ENCODE assay signal across 9 cellular contexts in the genomic region with DNA sequence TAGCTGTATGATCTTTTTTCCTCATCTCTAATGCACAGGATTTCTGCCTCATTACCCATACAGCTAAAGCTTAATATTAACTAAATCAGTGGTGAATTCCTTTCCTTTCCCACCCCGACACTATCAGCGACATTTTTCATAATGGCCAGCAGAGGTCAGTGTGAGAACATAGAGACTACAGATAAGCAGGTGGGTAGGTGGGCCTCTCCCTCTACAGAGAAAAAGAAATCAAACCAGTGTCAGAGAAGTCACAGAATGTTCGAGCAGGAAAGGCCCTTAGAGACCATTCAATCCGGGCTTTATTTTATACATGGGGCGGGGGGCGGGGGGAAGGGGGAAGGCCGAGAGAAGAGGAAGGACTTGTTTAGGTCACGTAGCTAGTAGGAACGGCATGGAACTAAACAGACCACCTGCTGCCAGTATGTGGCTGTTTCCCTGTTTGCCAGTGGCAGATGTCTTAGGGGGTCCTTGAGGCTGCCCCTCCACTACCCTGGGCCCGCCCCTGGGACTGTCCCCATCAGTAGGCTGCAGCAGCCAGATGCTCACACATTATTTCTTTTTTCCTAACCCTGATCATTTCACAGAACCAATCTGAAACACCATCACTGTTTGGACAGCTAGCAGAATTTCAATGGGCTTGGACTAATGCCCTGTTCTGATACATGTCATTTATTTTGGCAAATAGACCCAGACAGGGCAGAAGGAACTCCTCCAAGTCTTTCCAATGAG.
DNase-seq lines count a peak whose midpoint lies in the region; ATAC-seq and TF ChIP-seq lines count a peak whose summit lies in the region.
"Had no signal": no experiment of that assay in that cellular context is flagged by ENCODE, and none has a peak within 500 bp of the region (broad histone marks: within the 10 kb centered on the region; RNA-seq: fewer than 3 reads in every experiment).

No MANE protein-coding gene starts in this region.

- H3K4me3 ChIP-seq in tibial artery = no peak overlapping the region

- H3K27me3 Mint-ChIP-seq in T-helper 17 cell = no peaks in the 10 kb centered on the region
- H3K27me3 Mint-ChIP-seq in activated CD4-positive, alpha-beta memory T cell treated with anti-CD3 and anti-CD28 coated beads for 36 hours = no peaks in the 10 kb centered on the region

- peak overlapping the region; percentile 49 to 63 for H3K27ac ChIP-seq in tibial artery

- no peak overlapping the region for H3K27ac Mint-ChIP-seq in T-helper 17 cell
- H3K27ac Mint-ChIP-seq in activated CD4-positive, alpha-beta memory T cell treated with anti-CD3 and anti-CD28 coated beads for 36 hours = no peak overlapping the region
- H3K27ac Mint-ChIP-seq: activated B cell treated with CpG ODN at 0.5 μM for 24 hours had no signal

- H3K36me3 ChIP-seq in tibial artery = no peaks in the 10 kb centered on the region

- CTCF ChIA-PET in activated CD4-positive, alpha-beta memory T cell treated with anti-CD3 and anti-CD28 coated beads for 36 hours (lab: Charles Lee) = interaction anchor here (0.7 to 3.2 kb wide), 7 partner anchors 8 to 514 kb away, joined by 3 to 13 read pairs (median 6); no protein-coding TSS in a partner anchor

- no peaks in the 10 kb centered on the region for H3K36me3 Mint-ChIP-seq in T-helper 17 cell (ENCODE audit: low read depth)
- H3K36me3 Mint-ChIP-seq in activated CD4-positive, alpha-beta memory T cell treated with anti-CD3 and anti-CD28 coated beads for 36 hours = no peaks in the 10 kb centered on the region

- H3K27me3 ChIP-seq in tibial artery = no peaks in the 10 kb centered on the region

- H3K4me1 ChIP-seq in tibial artery = peaks cover 0 to 51% (median 4%) of the 10 kb centered on the region in 4 donors

- intact Hi-C loops in tibial artery (cut with DNase I; ENCODE audit: low total_unique reads) = loop anchor here (10.0 kb wide), 1 partner anchor 310 kb away; no protein-coding TSS in a partner anchor
- intact Hi-C loops in activated CD4-positive, alpha-beta memory T cell treated with anti-CD3 and anti-CD28 coated beads for 36 hours (cut with micrococcal nuclease) = loop anchor here (1.0 to 5.0 kb wide), 2 partner anchors 77 to 312 kb away; no protein-coding TSS in a partner anchor

- POLR2A ChIA-PET in activated CD4-positive, alpha-beta memory T cell treated with anti-CD3 and anti-CD28 coated beads for 36 hours (lab: Charles Lee) = no interaction called here

- H3K9me3 Mint-ChIP-seq in activated CD4-positive, alpha-beta memory T cell treated with anti-CD3 and anti-CD28 coated beads for 36 hours = no peaks in the 10 kb centered on the region
- H3K9me3 Mint-ChIP-seq: activated B cell treated with CpG ODN at 0.5 μM for 24 hours had no signal

- TF ChIP-seq CTCF in tibial artery (IDR thresholded peaks at IDR 0.05) = peak; percentile 24 to 32

- ATAC-seq in GM19452 (IDR thresholded peaks at IDR 0.05; ENCODE audit: unreplicated experiment) (peak; percentile 68), T-helper 17 cell (no peak)

- H3K4me1 Mint-ChIP-seq in T-helper 17 cell = peaks cover 3% of the 10 kb centered on the region
- H3K4me1 Mint-ChIP-seq in activated CD4-positive, alpha-beta memory T cell treated with anti-CD3 and anti-CD28 coated beads for 36 hours (ENCODE audit: low read depth) = no peaks in the 10 kb centered on the region

- H3K9me3 ChIP-seq in T-helper 17 cell (ENCODE audit: control insufficient read depth, low read length, poor library complexity, severe bottlenecking) (no peaks in the 10 kb centered on the region), tibial artery (no peaks in the 10 kb centered on the region)

- H3K4me3 Mint-ChIP-seq in T-helper 17 cell = peak overlapping the region; percentile 47
- H3K4me3 Mint-ChIP-seq in activated CD4-positive, alpha-beta memory T cell treated with anti-CD3 and anti-CD28 coated beads for 36 hours = no peak overlapping the region
- H3K4me3 Mint-ChIP-seq: activated B cell treated with CpG ODN at 0.5 μM for 24 hours had no signal

- DNase-seq in DMS114 treated with DMSO at 0.1 percent for 48 hours (lab: John Stamatoyannopoulos, UW; ENCODE audit: unreplicated experiment) = peak; percentile 22
- DNase-seq in M059J (ENCODE audit: low read depth) = peak; percentile 37
- no peak for DNase-seq in T-helper 17 cell
- peak; percentile 5 for DNase-seq in hepatic stellate cell (ENCODE audit: low spot score)
- DNase-seq in tibial artery = no peak
- no peak for DNase-seq in activated CD4-positive, alpha-beta memory T cell treated with anti-CD3 and anti-CD28 coated beads for 36 hours
- no peak for DNase-seq in amniotic stem cell (lab: John Stamatoyannopoulos, UW)
- DNase-seq: activated B cell treated with CpG ODN at 0.5 μM for 24 hours had no signal

Comparison
In these comparisons a context has a peak if more than half of its experiments do, and no peak if none do; other contexts are left out.
1. DNase-seq: peak in DMS114 treated with DMSO at 0.1 percent for 48 hours (single experiment), M059J (single experiment) and hepatic stellate cell (single experiment); none in T-helper 17 cell (0 of 3), tibial artery (0 of 2), activated CD4-positive, alpha-beta memory T cell treated with anti-CD3 and anti-CD28 coated beads for 36 hours (single experiment) and amniotic stem cell (single experiment).